In the genomic region with DNA sequence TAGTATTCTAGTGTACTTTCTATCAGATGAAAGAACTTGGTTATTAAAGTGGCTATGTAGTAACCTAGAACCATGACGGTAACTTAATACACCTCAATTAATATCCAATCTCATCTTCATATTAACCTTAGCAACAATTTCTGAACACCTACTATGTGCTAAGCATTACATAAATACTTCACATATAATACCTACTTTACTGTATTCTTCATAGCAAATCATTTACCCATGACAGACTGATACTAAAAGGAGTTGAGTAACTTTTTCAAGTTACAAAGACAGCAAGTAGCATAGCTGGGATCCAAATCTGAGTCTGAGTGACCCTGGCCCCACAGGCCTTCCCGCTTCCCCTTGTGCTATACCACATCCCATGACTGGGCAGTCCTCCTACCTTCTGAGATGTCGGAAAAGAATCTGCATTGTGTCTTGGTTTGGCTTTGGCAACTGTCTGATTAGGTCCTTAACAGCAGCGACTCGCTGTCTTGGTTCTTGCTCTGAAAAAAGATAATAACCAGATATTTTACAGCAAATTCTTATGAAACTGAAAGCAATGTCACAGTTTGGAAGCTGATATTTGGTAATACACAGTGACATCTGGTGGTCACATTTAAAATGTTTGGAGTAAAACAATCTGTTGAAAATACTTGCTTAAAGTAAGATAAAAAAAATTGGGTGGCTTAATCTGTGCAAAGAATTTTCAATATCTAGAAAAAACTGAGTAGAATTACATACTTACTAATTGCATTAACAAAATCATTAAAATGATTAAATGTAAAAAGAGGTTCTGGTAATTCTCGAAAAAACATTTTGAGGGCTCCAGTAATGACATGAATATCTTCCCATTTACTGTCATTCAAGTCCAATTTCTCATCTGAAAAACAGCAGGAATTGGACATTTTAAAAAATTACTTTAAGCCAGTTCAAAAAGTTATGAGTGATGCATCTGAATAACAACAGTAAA, we compare ENCODE assay signal across 8 cellular contexts.
DNase-seq lines count a peak whose midpoint lies in the region; ATAC-seq and TF ChIP-seq lines count a peak whose summit lies in the region.

No MANE protein-coding gene starts in this region.

- no peak overlapping the region for H4K8ac ChIP-seq in H9 (replicated peaks; ENCODE audit: insufficient read length, low read depth, low read length)

- no peak overlapping the region for H2BK120ac ChIP-seq in H9 (ENCODE audit: low read depth, low read length, poor library complexity, severe bottlenecking)

- H4K91ac ChIP-seq in H9 (ENCODE audit: insufficient read length, low read depth, low read length): no peak overlapping the region

- no peak overlapping the region for H2AK5ac ChIP-seq in H9 (ENCODE audit: insufficient read length, low read length)

- intact Hi-C loops in sigmoid colon (cut with DNase I): loop anchor here (2.0 to 5.0 kb wide), 6 partner anchors 121 to 1121 kb away; partner anchors contain the start of gene ZNF438

- H3K18ac ChIP-seq in H9 (ENCODE audit: insufficient read length, low read depth, low read length): no peak overlapping the region

- WGBS in H9 (ENCODE audit: extremely low coverage, insufficient read length, low lambda C conversion rate): no CpG with 5 or more reads among the region's 6 CpGs
- 65% methylated on average over 6 of the region's 6 CpGs for WGBS in hepatocyte (ENCODE audit: low lambda C conversion rate, missing lambda C conversion rate)
- WGBS in sigmoid colon, 2 donors: 60 to 65% methylated on average over 6 of the region's 6 CpGs

- TF ChIP-seq CTCF in H9 (conservative IDR thresholded peaks at IDR 0.05) (peak; percentile 71), hepatocyte (IDR thresholded peaks at IDR 0.05; ENCODE audit: poor library complexity) (peak; percentile 73), sigmoid colon (IDR thresholded peaks at IDR 0.05) (peak; percentile 43 to 57 (median 44))

- no peaks in the 10 kb centered on the region for H3K4me1 ChIP-seq in H9 (ENCODE audit: insufficient read depth, low read length)
- H3K4me1 ChIP-seq in hepatocyte (ENCODE audit: insufficient read depth): no peaks in the 10 kb centered on the region
- H3K4me1 ChIP-seq in sigmoid colon: peaks cover 0 to 32% (median 7%) of the 10 kb centered on the region in 4 donors

- H3K9ac ChIP-seq in H9 (ENCODE audit: extremely low read depth, insufficient read length, low read length): no peak overlapping the region

- H3K27ac ChIP-seq in H9 (ENCODE audit: insufficient read length, low read depth, low read length): no peak overlapping the region
- H3K27ac ChIP-seq in hepatocyte: peak overlapping the region; percentile 56
- H3K27ac ChIP-seq in sigmoid colon: peak overlapping the region; percentile 50 to 84 (median 79)

- H3K36me3 ChIP-seq in hepatocyte (replicated peaks; ENCODE audit: insufficient read depth, low read depth) (no peaks in the 10 kb centered on the region), sigmoid colon (peaks cover 0 to 13% (median 2%) of the 10 kb centered on the region in 4 donors)

- ATAC-seq in HG03196 (IDR thresholded peaks at IDR 0.05; ENCODE audit: unreplicated experiment): no peak

- H3K27me3 ChIP-seq in H9 (ENCODE audit: insufficient read depth, low read length) (no peaks in the 10 kb centered on the region), hepatocyte (no peaks in the 10 kb centered on the region), sigmoid colon (no peaks in the 10 kb centered on the region)

- no peak overlapping the region for H3K23ac ChIP-seq in H9 (ENCODE audit: insufficient read length, low read depth, low read length)

- H3K4ac ChIP-seq in H9 (ENCODE audit: low read depth, low read length): no peak overlapping the region

- no peak overlapping the region for H2BK20ac ChIP-seq in H9 (ENCODE audit: low read depth, low read length, poor library complexity, severe bottlenecking)

- no peak overlapping the region for H2BK5ac ChIP-seq in H9 (ENCODE audit: insufficient read length, low read length)

- H3K9me2 ChIP-seq in hepatocyte (replicated peaks; ENCODE audit: insufficient read depth): no peaks in the 10 kb centered on the region

- no peak overlapping the region for H3T11ph ChIP-seq in H9 (ENCODE audit: low read length)

- H2AFZ ChIP-seq in H9 (ENCODE audit: low read length): no peak overlapping the region
- H2AFZ ChIP-seq in hepatocyte: no peak overlapping the region

- H2BK15ac ChIP-seq in H9 (ENCODE audit: low read depth, low read length): no peak overlapping the region

- peak; percentile 2 to 3 for DNase-seq in activated CD4-positive, alpha-beta T cell treated with anti-CD3 and anti-CD28 coated beads for 4 hours
- DNase-seq in activated CD4-positive, alpha-beta T cell treated with anti-CD3 and anti-CD28 coated beads, Interleukin-2, amount 50 U/mL, for 1 hour: no peak
- DNase-seq in H9: no peak
- DNase-seq in NOMO-1 treated with DMSO at 0.1 percent for 48 hours (lab: John Stamatoyannopoulos, UW; ENCODE audit: unreplicated experiment): peak; percentile 70
- DNase-seq in astrocyte of the hippocampus (ENCODE audit: low read depth, low spot score): peak; percentile 75
- peak; percentile 53 for DNase-seq in hepatocyte (ENCODE audit: low spot score)
- peak; percentile 72 for DNase-seq in sigmoid colon

- no peak overlapping the region for H2BK12ac ChIP-seq in H9 (ENCODE audit: insufficient read length, low read depth, low read length)

- no peak overlapping the region for H3K56ac ChIP-seq in H9 (ENCODE audit: insufficient read length, low read depth, low read length)

- no peak for TF ChIP-seq POLR2A in sigmoid colon (IDR thresholded peaks at IDR 0.05)

- H3K4me3 Mint-ChIP-seq in H9: no peak overlapping the region

- no peak overlapping the region; a peak in 1 of 7 replicates for H3K27ac Mint-ChIP-seq in H9

- H3K9me3 ChIP-seq in H9 (ENCODE audit: control insufficient read depth, low read depth, low read length): no peaks in the 10 kb centered on the region
- no peaks in the 10 kb centered on the region for H3K9me3 ChIP-seq in hepatocyte (ENCODE audit: low read depth)
- no peaks in the 10 kb centered on the region for H3K9me3 ChIP-seq in sigmoid colon

- no peaks in the 10 kb centered on the region for H3K27me3 Mint-ChIP-seq in H9 (ENCODE audit: low read depth)

- no peaks in the 10 kb centered on the region for H3K9me3 Mint-ChIP-seq in H9

- H3K79me1 ChIP-seq in H9 (ENCODE audit: insufficient read depth, low read depth, low read length, poor library complexity, severe bottlenecking): no peaks in the 10 kb centered on the region

- no peak for TF ChIP-seq EP300 in sigmoid colon (IDR thresholded peaks at IDR 0.05)

- no peak overlapping the region for H3K4me3 ChIP-seq in hepatocyte
- peak overlapping the region; percentile 7 to 37 (median 33) for H3K4me3 ChIP-seq in sigmoid colon

- H3K36me3 Mint-ChIP-seq in H9 (ENCODE audit: insufficient read depth in 1 of 3, low read depth in 3 of 3): peaks cover 3 to 25% (median 20%) of the 10 kb centered on the region in 3 experiments; a peak in 6 of 7 replicates

- H3K79me2 ChIP-seq in H9 (ENCODE audit: insufficient read depth, low read length): no peaks in the 10 kb centered on the region
- H3K79me2 ChIP-seq in hepatocyte: no peaks in the 10 kb centered on the region

- H3K4me2 ChIP-seq in H9 (ENCODE audit: insufficient read depth, insufficient read length, low read length) (no peak overlapping the region), hepatocyte (peak overlapping the region; percentile 54)

- peaks cover 2 to 5% of the 10 kb centered on the region in 2 experiments; a peak in 1 of 4 replicates for H3K4me1 Mint-ChIP-seq in H9

- H3K14ac ChIP-seq in H9 (ENCODE audit: insufficient read depth, low read length): no peak overlapping the region

- no peak overlapping the region for H4K5ac ChIP-seq in H9 (ENCODE audit: insufficient read length, low read depth, low read length)

- no peaks in the 10 kb centered on the region for H3K23me2 ChIP-seq in H9 (ENCODE audit: insufficient read length, low read depth, low read length, poor library complexity, severe bottlenecking)

- H4K20me1 ChIP-seq in H9 (ENCODE audit: control insufficient read depth, insufficient read depth, insufficient read length) (no peaks in the 10 kb centered on the region), hepatocyte (ENCODE audit: insufficient read depth, poor library complexity, severe bottlenecking) (no peaks in the 10 kb centered on the region)

Comparison
In these comparisons a context has a peak if more than half of its experiments do, and no peak if none do; other contexts are left out.
1. DNase-seq: peak in activated CD4-positive, alpha-beta T cell treated with anti-CD3 and anti-CD28 coated beads for 4 hours (2 of 2), NOMO-1 treated with DMSO at 0.1 percent for 48 hours (single experiment), astrocyte of the hippocampus (single experiment), hepatocyte (single experiment) and sigmoid colon (single experiment); none in activated CD4-positive, alpha-beta T cell treated with anti-CD3 and anti-CD28 coated beads, Interleukin-2, amount 50 U/mL, for 1 hour (single experiment) and H9 (single experiment).
2. Peak in every context shown above with its lines, with median percentiles within 50 percentile points of each other: CTCF ChIP-seq.